8 cellular contexts compared by ENCODE assay signal in genomic region chr1:155909894-155910293, GRCh38. TPM values are rescaled to one million over a fixed set of nuclear protein-coding genes. Genes with fewer than 3 reads are reported as not detected.
DNase-seq lines count a peak whose midpoint lies in the region; ATAC-seq and TF ChIP-seq lines count a peak whose summit lies in the region.

No MANE protein-coding gene starts in this region.

- H4K20me1 ChIP-seq in H9 (ENCODE audit: control insufficient read depth, insufficient read depth, insufficient read length): no peaks in the 10 kb centered on the region

- H3K4me1 ChIP-seq in H9 (ENCODE audit: insufficient read depth, low read length) (no peaks in the 10 kb centered on the region), rectal smooth muscle tissue (ENCODE audit: control insufficient read depth, insufficient read depth, low read length) (no peaks in the 10 kb centered on the region), SJCRH30 (peaks cover 4% of the 10 kb centered on the region; the same call in 1 of the 2 replicates)

- no peak overlapping the region for H2AK5ac ChIP-seq in H9 (ENCODE audit: insufficient read length, low read length)

- peaks cover 6% of the 10 kb centered on the region for H3K23me2 ChIP-seq in H9 (ENCODE audit: insufficient read length, low read depth, low read length, poor library complexity, severe bottlenecking)

- peaks cover 17% of the 10 kb centered on the region in 2 experiments for H3K4me1 Mint-ChIP-seq in H9
- peaks cover 20% of the 10 kb centered on the region for H3K4me1 Mint-ChIP-seq in T-helper 17 cell

- no peak overlapping the region for H3K14ac ChIP-seq in H9 (ENCODE audit: insufficient read depth, low read length)

- H3K27ac ChIP-seq in H9 (ENCODE audit: insufficient read length, low read depth, low read length): no peak overlapping the region
- no peak overlapping the region for H3K27ac ChIP-seq in rectal smooth muscle tissue (ENCODE audit: low read depth, low read length)
- H3K27ac ChIP-seq in SJCRH30: no peak overlapping the region

- no peak overlapping the region for H4K91ac ChIP-seq in H9 (ENCODE audit: insufficient read length, low read depth, low read length)

- no peaks in the 10 kb centered on the region for H3K79me1 ChIP-seq in H9 (ENCODE audit: insufficient read depth, low read depth, low read length, poor library complexity, severe bottlenecking)

- TF ChIP-seq CTCF in H9 (conservative IDR thresholded peaks at IDR 0.05): no peak
- no peak for TF ChIP-seq CTCF in fibroblast of pulmonary artery (IDR thresholded peaks at IDR 0.05; ENCODE audit: low read length, missing control alignments)

- H3K23ac ChIP-seq in H9 (ENCODE audit: insufficient read length, low read depth, low read length): no peak overlapping the region

- no peaks in the 10 kb centered on the region for H3K9me3 ChIP-seq in H9 (ENCODE audit: control insufficient read depth, low read depth, low read length)
- no peaks in the 10 kb centered on the region for H3K9me3 ChIP-seq in T-helper 17 cell (ENCODE audit: control insufficient read depth, low read length, poor library complexity, severe bottlenecking)
- H3K9me3 ChIP-seq in SJCRH30 (replicated peaks): no peaks in the 10 kb centered on the region

- H3K4me3 ChIP-seq in fibroblast of pulmonary artery (replicated peaks; ENCODE audit: low read depth, low read length) (peak overlapping the region; percentile 73), rectal smooth muscle tissue (ENCODE audit: low read length) (peak overlapping the region; percentile 11), SJCRH30 (no peak overlapping the region)

- H2BK20ac ChIP-seq in H9 (ENCODE audit: low read depth, low read length, poor library complexity, severe bottlenecking): no peak overlapping the region

- H3K79me2 ChIP-seq in H9 (ENCODE audit: insufficient read depth, low read length): no peaks in the 10 kb centered on the region

- H3K36me3 Mint-ChIP-seq in H9 (ENCODE audit: insufficient read depth in 1 of 3, low read depth in 3 of 3) (peaks cover 16 to 71% (median 60%) of the 10 kb centered on the region in 3 experiments; a peak in 6 of 7 replicates), T-helper 17 cell (ENCODE audit: low read depth) (peaks cover 4% of the 10 kb centered on the region)

- no peak overlapping the region for H2BK15ac ChIP-seq in H9 (ENCODE audit: low read depth, low read length)

- no CpG with 5 or more reads among the region's 4 CpGs for WGBS in H9 (ENCODE audit: extremely low coverage, insufficient read length, low lambda C conversion rate)

- no peak overlapping the region for H3K56ac ChIP-seq in H9 (ENCODE audit: insufficient read length, low read depth, low read length)

- no peak overlapping the region for H2BK120ac ChIP-seq in H9 (ENCODE audit: low read depth, low read length, poor library complexity, severe bottlenecking)

- H3K4me3 Mint-ChIP-seq in H9: peak overlapping the region; percentile 53 to 96; a peak in 3 of 5 replicates
- H3K4me3 Mint-ChIP-seq in T-helper 17 cell: peak overlapping the region; percentile 99

- H3K9ac ChIP-seq in H9 (ENCODE audit: extremely low read depth, insufficient read length, low read length) (no peak overlapping the region), rectal smooth muscle tissue (ENCODE audit: low read length) (no peak overlapping the region)

- no peak overlapping the region for H4K5ac ChIP-seq in H9 (ENCODE audit: insufficient read length, low read depth, low read length)

- H2BK12ac ChIP-seq in H9 (ENCODE audit: insufficient read length, low read depth, low read length): no peak overlapping the region

- no peaks in the 10 kb centered on the region; the same call in 1 of the 2 replicates for H3K27me3 ChIP-seq in H9 (ENCODE audit: insufficient read depth, low read length)
- H3K27me3 ChIP-seq in rectal smooth muscle tissue (ENCODE audit: control insufficient read depth, insufficient read depth, low read length): no peaks in the 10 kb centered on the region
- no peaks in the 10 kb centered on the region for H3K27me3 ChIP-seq in SJCRH30

- no peak overlapping the region for H2AFZ ChIP-seq in H9 (ENCODE audit: low read length)

- H2BK5ac ChIP-seq in H9 (ENCODE audit: insufficient read length, low read length): no peak overlapping the region

- no peaks in the 10 kb centered on the region for H3K9me3 Mint-ChIP-seq in H9

- H3K36me3 ChIP-seq in rectal smooth muscle tissue (ENCODE audit: control insufficient read depth, insufficient read depth, low read length) (peaks cover 7% of the 10 kb centered on the region), SJCRH30 (peaks cover 48% of the 10 kb centered on the region)

- H3K27ac Mint-ChIP-seq in H9 (no peak overlapping the region; a peak in 1 of 7 replicates), T-helper 17 cell (peak overlapping the region; percentile 95)

- no peak for ATAC-seq in T-helper 17 cell
- ATAC-seq in HG03460 (IDR thresholded peaks at IDR 0.05; ENCODE audit: unreplicated experiment): no peak
- ATAC-seq in GM19467 (IDR thresholded peaks at IDR 0.05; ENCODE audit: unreplicated experiment): no peak

- no peak overlapping the region for H3K4ac ChIP-seq in H9 (ENCODE audit: low read depth, low read length)

- no peak overlapping the region for H4K8ac ChIP-seq in H9 (replicated peaks; ENCODE audit: insufficient read length, low read depth, low read length)

- no peak overlapping the region for H3T11ph ChIP-seq in H9 (ENCODE audit: low read length)

- peak overlapping the region; percentile 56 for H3K4me2 ChIP-seq in H9 (ENCODE audit: insufficient read depth, insufficient read length, low read length)

- H3K18ac ChIP-seq in H9 (ENCODE audit: insufficient read length, low read depth, low read length): no peak overlapping the region

- DNase-seq in H9: no peak
- DNase-seq in T-helper 17 cell: no peak
- peak; percentile 54 for DNase-seq in fibroblast of pulmonary artery (ENCODE audit: low read depth)
- DNase-seq in NCI-H446 (lab: John Stamatoyannopoulos, UW): no peak
- DNase-seq in SJCRH30: no peak

- no peaks in the 10 kb centered on the region for H3K27me3 Mint-ChIP-seq in H9 (ENCODE audit: low read depth)
- no peaks in the 10 kb centered on the region for H3K27me3 Mint-ChIP-seq in T-helper 17 cell

RNA-seq across cellular contexts. Expression of gene RIT1, which starts 1.3 kb away (rescaled TPM):
- 26.4 and 27.4 TPM in 2 replicates for total RNA-seq in H9 (2021)
- total RNA-seq in T-helper 17 cell: 10 to 100 TPM; 47.8 to 64.6 TPM
- 19.4 and 26.0 TPM in 2 replicates for total RNA-seq in SJCRH30 (2014; rRNA removed; shearing (Covaris generic))

RNA-seq across cellular contexts. Expression of gene KHDC4, which starts 24.3 kb away (rescaled TPM):
- total RNA-seq in H9 (2021) (57.6 and 57.7 TPM in 2 replicates), T-helper 17 cell (10 to 100 TPM; 59.9 to 63.1 TPM)
- total RNA-seq in SJCRH30 (2014; rRNA removed; shearing (Covaris generic)): 36.4 and 52.1 TPM in 2 replicates

RNA-seq across cellular contexts. Expression of gene RXFP4, which starts 31.5 kb away (rescaled TPM):
- not detected in 2 replicates for total RNA-seq in H9 (2021)
- not detected for total RNA-seq in T-helper 17 cell
- 0.08 TPM in 1 of 2 replicates, not detected in the other for total RNA-seq in SJCRH30 (2014; rRNA removed; shearing (Covaris generic))

RNA-seq across cellular contexts. Expression of gene SYT11, which starts 50.5 kb away (rescaled TPM):
- 0.28 and 0.39 TPM in 2 replicates for total RNA-seq in H9 (2021)
- total RNA-seq in T-helper 17 cell: 10 to 100 TPM; 27.0 to 30.2 TPM
- 6.8 and 6.9 TPM in 2 replicates for total RNA-seq in SJCRH30 (2014; rRNA removed; shearing (Covaris generic))

RNA-seq across cellular contexts. Expression of gene GON4L, which starts 52.9 kb away (rescaled TPM):
- 50.2 and 53.4 TPM in 2 replicates for total RNA-seq in H9 (2021)
- total RNA-seq in T-helper 17 cell: 10 to 100 TPM; 88.4 to 93.9 TPM
- total RNA-seq in SJCRH30 (2014; rRNA removed; shearing (Covaris generic)): 22.8 and 25.8 TPM in 2 replicates
